In the genomic region with DNA sequence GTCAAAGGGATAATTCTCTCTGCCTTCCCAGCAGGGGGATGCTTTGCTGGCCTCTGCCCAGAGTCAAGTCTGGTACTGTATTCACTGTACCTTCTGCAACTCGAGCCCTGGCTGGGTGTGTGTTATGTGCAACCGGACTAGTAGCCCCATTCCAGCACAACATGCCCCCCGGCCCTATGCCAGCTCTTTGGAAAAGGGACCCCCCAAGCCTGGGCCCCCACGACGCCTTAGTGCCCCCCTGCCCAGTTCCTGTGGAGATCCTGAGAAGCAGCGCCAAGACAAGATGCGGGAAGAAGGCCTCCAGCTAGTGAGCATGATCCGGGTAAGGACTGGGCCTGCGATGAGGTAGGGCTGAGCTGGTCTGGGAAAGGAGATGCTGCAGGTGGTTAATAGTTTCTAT, we compare ENCODE assay signal across 12 cellular contexts.
"Had no signal": no experiment of that assay in that cellular context is flagged by ENCODE, and none has a peak within 500 bp of the region (broad histone marks: within the 10 kb centered on the region; RNA-seq: fewer than 3 reads in every experiment).

No MANE protein-coding gene starts in this region.

- H2AFZ ChIP-seq: parathyroid adenoma had no signal

- H3K9ac ChIP-seq: parathyroid adenoma had no signal

- H3K9me3 ChIP-seq: sigmoid colon, thyroid gland had no signal

- FAIRE-seq: endometrium, islet of Langerhans had no signal

- H3K27ac ChIP-seq: parathyroid adenoma, sigmoid colon, SK-N-MC, thyroid gland, WERI-Rb-1 had no signal

- H3K27me3 ChIP-seq: sigmoid colon, thyroid gland had no signal

- DNase-seq: activated gamma-delta T cell treated with Interleukin-2 at 50 U/mL for 16 hours; activated T-cell treated with anti-CD3 and anti-CD28 coated beads for 4 hours; mammary epithelial cell; sigmoid colon; stimulated activated CD4-positive, alpha-beta T cell treated with anti-CD3 and anti-CD28 coated beads, Interleukin-1b, Interleukin-23, amount 100 ng/mL, for 48 hours; thyroid gland; WERI-Rb-1 had no signal

- ATAC-seq: esophagus mucosa had no signal

- H3K4me3 ChIP-seq: sigmoid colon, SK-N-MC, thyroid gland had no signal
